ENCODE assay signal across 1 cellular context in genomic region chr1:161165742-161166668, GRCh38.
A peak's percentile ranks its signal among the peaks of the same experiment; 100 is the strongest.
TF ChIP-seq lines count a peak whose summit lies in the region.

Gene PPOX (plus strand): TSS chr1:161166426. CDS start chr1:161166848, 422 bp downstream.

TF ChIP-seq in HepG2, 621 proteins besides CTCF, POLR2A, EP300 and RAD21 (continued from another document and continues in another):
- TF ChIP-seq MNT (IDR thresholded peaks at IDR 0.05) (no peak; the same call in 1 of the 2 replicates), MAFG (CRISPR knock-in tag; IDR thresholded peaks at IDR 0.05) (no peak), ZNF12 (CRISPR knock-in tag; IDR thresholded peaks at IDR 0.05) (no peak), SMAD9 (CRISPR knock-in tag; IDR thresholded peaks at IDR 0.05) (no peak), NR2F1 (CRISPR knock-in tag; IDR thresholded peaks at IDR 0.05) (no peak), BRD4 (CRISPR knock-in tag; IDR thresholded peaks at IDR 0.05) (0 out of 2 replicates have a peak, but pooled peaks have one; percentile 20), IRF2 (CRISPR knock-in tag; IDR thresholded peaks at IDR 0.05) (peak; percentile 61; the same call in 1 of the 2 replicates), ZNF280B (CRISPR knock-in tag; IDR thresholded peaks at IDR 0.05; ENCODE audit: borderline replicate concordance) (peak; percentile 23; the same call in 1 of the 2 replicates), ZSCAN29 (CRISPR knock-in tag; conservative IDR thresholded peaks at IDR 0.05) (no peak), ZNF556 (CRISPR knock-in tag; IDR thresholded peaks at IDR 0.05; ENCODE audit: borderline replicate concordance) (peak; percentile 63; the same call in 1 of the 2 replicates), SMAD3 (CRISPR knock-in tag; IDR thresholded peaks at IDR 0.05) (no peak), ZNF256 (CRISPR knock-in tag; conservative IDR thresholded peaks at IDR 0.05) (0 out of 2 replicates have a peak, but pooled peaks have one; percentile 62), IRF1 (CRISPR knock-in tag; IDR thresholded peaks at IDR 0.05; ENCODE audit: low read depth) (no peak), ZNF33B (CRISPR knock-in tag; IDR thresholded peaks at IDR 0.05) (0 out of 2 replicates have a peak, but pooled peaks have one; percentile 27), NCOA2 (CRISPR knock-in tag; IDR thresholded peaks at IDR 0.05) (no peak), E2F2 (CRISPR knock-in tag; IDR thresholded peaks at IDR 0.05; ENCODE audit: borderline replicate concordance) (no peak), SMAD1 (CRISPR knock-in tag; IDR thresholded peaks at IDR 0.05; ENCODE audit: borderline replicate concordance, low read depth) (no peak), HDAC1 (CRISPR knock-in tag; IDR thresholded peaks at IDR 0.05) (peak; percentile 64), GATAD2A (CRISPR knock-in tag; IDR thresholded peaks at IDR 0.05) (peak; percentile 57), KDM5B (CRISPR knock-in tag; IDR thresholded peaks at IDR 0.05; ENCODE audit: borderline replicate concordance) (peak; percentile 63), ISL2 (CRISPR knock-in tag; IDR thresholded peaks at IDR 0.05) (peak; percentile 39; the same call in 1 of the 2 replicates), ZNF335 (CRISPR knock-in tag; IDR thresholded peaks at IDR 0.05) (peak; percentile 62; the same call in 1 of the 2 replicates), ZNF160 (CRISPR knock-in tag; IDR thresholded peaks at IDR 0.05) (0 out of 2 replicates have a peak, but pooled peaks have one; percentile 46), DDIT3 (CRISPR knock-in tag; IDR thresholded peaks at IDR 0.05) (no peak), ESRRA (CRISPR knock-in tag; IDR thresholded peaks at IDR 0.05; ENCODE audit: low read depth) (no peak; the same call in 1 of the 2 replicates), MAFF (IDR thresholded peaks at IDR 0.05; ENCODE audit: low read depth, low read length) (no peak), CERS6 (CRISPR knock-in tag; IDR thresholded peaks at IDR 0.05) (0 out of 2 replicates have a peak, but pooled peaks have one; percentile 11), MTA1 (CRISPR knock-in tag; IDR thresholded peaks at IDR 0.05; ENCODE audit: borderline replicate concordance) (0 out of 2 replicates have a peak, but pooled peaks have one; percentile 16), LCORL (IDR thresholded peaks at IDR 0.05) (no peak), LCORL (CRISPR knock-in tag; IDR thresholded peaks at IDR 0.05) (peak; percentile 14; the same call in 1 of the 2 replicates), ZNF432 (CRISPR knock-in tag; IDR thresholded peaks at IDR 0.05; ENCODE audit: borderline replicate concordance) (no peak), ARID2 (CRISPR knock-in tag; IDR thresholded peaks at IDR 0.05; ENCODE audit: borderline replicate concordance) (no peak)
- TF ChIP-seq, protein P1, sequence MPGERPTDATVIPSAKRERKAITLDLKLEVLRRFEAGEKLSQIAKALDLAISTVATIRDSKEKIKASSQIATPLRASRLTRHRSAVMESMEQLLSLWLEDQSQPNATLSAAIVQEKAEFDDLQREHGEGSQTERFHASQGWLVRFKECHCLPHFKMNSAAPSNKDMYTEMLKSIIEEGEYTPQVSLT (CRISPR knock-in tag; IDR thresholded peaks at IDR 0.05; ENCODE audit: borderline replicate concordance, low read depth), result no peak
- TF ChIP-seq, protein P2, sequence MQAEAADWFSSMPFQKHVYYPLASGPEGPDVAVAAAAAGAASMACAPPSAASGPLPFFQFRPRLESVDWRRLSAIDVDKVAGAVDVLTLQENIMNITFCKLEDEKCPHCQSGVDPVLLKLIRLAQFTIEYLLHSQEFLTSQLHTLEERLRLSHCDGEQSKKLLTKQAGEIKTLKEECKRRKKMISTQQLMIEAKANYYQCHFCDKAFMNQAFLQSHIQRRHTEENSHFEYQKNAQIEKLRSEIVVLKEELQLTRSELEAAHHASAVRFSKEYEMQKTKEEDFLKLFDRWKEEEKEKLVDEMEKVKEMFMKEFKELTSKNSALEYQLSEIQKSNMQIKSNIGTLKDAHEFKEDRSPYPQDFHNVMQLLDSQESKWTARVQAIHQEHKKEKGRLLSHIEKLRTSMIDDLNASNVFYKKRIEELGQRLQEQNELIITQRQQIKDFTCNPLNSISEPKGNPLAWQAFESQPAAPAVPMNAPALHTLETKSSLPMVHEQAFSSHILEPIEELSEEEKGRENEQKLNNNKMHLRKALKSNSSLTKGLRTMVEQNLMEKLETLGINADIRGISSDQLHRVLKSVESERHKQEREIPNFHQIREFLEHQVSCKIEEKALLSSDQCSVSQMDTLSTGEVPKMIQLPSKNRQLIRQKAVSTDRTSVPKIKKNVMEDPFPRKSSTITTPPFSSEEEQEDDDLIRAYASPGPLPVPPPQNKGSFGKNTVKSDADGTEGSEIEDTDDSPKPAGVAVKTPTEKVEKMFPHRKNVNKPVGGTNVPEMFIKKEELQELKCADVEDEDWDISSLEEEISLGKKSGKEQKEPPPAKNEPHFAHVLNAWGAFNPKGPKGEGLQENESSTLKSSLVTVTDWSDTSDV (CRISPR knock-in tag; IDR thresholded peaks at IDR 0.05), result 0 out of 2 replicates have a peak, but pooled peaks have one; percentile 10
- TF ChIP-seq, protein P3, sequence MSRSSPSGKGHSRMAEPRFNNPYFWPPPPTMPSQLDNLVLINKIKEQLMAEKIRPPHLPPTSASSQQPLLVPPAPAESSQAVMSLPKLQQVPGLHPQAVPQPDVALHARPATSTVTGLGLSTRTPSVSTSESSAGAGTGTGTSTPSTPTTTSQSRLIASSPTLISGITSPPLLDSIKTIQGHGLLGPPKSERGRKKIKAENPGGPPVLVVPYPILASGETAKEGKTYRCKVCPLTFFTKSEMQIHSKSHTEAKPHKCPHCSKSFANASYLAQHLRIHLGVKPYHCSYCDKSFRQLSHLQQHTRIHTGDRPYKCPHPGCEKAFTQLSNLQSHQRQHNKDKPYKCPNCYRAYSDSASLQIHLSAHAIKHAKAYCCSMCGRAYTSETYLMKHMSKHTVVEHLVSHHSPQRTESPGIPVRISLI (CRISPR knock-in tag; IDR thresholded peaks at IDR 0.05; ENCODE audit: borderline replicate concordance), result no peak
- TF ChIP-seq, protein P4, sequence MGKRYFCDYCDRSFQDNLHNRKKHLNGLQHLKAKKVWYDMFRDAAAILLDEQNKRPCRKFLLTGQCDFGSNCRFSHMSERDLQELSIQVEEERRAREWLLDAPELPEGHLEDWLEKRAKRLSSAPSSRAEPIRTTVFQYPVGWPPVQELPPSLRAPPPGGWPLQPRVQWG (CRISPR knock-in tag; IDR thresholded peaks at IDR 0.05; ENCODE audit: borderline replicate concordance, low read depth), result no peak
- TF ChIP-seq, protein P5, sequence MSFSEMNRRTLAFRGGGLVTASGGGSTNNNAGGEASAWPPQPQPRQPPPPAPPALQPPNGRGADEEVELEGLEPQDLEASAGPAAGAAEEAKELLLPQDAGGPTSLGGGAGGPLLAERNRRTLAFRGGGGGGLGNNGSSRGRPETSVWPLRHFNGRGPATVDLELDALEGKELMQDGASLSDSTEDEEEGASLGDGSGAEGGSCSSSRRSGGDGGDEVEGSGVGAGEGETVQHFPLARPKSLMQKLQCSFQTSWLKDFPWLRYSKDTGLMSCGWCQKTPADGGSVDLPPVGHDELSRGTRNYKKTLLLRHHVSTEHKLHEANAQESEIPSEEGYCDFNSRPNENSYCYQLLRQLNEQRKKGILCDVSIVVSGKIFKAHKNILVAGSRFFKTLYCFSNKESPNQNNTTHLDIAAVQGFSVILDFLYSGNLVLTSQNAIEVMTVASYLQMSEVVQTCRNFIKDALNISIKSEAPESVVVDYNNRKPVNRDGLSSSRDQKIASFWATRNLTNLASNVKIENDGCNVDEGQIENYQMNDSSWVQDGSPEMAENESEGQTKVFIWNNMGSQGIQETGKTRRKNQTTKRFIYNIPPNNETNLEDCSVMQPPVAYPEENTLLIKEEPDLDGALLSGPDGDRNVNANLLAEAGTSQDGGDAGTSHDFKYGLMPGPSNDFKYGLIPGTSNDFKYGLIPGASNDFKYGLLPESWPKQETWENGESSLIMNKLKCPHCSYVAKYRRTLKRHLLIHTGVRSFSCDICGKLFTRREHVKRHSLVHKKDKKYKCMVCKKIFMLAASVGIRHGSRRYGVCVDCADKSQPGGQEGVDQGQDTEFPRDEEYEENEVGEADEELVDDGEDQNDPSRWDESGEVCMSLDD (CRISPR knock-in tag; IDR thresholded peaks at IDR 0.05; ENCODE audit: borderline replicate concordance), result no peak
- TF ChIP-seq, protein P6, sequence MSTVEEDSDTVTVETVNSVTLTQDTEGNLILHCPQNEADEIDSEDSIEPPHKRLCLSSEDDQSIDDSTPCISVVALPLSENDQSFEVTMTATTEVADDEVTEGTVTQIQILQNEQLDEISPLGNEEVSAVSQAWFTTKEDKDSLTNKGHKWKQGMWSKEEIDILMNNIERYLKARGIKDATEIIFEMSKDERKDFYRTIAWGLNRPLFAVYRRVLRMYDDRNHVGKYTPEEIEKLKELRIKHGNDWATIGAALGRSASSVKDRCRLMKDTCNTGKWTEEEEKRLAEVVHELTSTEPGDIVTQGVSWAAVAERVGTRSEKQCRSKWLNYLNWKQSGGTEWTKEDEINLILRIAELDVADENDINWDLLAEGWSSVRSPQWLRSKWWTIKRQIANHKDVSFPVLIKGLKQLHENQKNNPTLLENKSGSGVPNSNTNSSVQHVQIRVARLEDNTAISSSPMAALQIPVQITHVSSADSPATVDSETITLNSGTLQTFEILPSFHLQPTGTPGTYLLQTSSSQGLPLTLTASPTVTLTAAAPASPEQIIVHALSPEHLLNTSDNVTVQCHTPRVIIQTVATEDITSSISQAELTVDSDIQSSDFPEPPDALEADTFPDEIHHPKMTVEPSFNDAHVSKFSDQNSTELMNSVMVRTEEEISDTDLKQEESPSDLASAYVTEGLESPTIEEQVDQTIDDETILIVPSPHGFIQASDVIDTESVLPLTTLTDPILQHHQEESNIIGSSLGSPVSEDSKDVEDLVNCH (CRISPR knock-in tag; IDR thresholded peaks at IDR 0.05), result peak; percentile 99; the same call in 1 of the 2 replicates
- TF ChIP-seq, protein P7, sequence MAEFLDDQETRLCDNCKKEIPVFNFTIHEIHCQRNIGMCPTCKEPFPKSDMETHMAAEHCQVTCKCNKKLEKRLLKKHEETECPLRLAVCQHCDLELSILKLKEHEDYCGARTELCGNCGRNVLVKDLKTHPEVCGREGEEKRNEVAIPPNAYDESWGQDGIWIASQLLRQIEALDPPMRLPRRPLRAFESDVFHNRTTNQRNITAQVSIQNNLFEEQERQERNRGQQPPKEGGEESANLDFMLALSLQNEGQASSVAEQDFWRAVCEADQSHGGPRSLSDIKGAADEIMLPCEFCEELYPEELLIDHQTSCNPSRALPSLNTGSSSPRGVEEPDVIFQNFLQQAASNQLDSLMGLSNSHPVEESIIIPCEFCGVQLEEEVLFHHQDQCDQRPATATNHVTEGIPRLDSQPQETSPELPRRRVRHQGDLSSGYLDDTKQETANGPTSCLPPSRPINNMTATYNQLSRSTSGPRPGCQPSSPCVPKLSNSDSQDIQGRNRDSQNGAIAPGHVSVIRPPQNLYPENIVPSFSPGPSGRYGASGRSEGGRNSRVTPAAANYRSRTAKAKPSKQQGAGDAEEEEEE (CRISPR knock-in tag; IDR thresholded peaks at IDR 0.05; ENCODE audit: borderline replicate concordance), result no peak
